13 cellular contexts compared by ENCODE assay signal in the genomic region with DNA sequence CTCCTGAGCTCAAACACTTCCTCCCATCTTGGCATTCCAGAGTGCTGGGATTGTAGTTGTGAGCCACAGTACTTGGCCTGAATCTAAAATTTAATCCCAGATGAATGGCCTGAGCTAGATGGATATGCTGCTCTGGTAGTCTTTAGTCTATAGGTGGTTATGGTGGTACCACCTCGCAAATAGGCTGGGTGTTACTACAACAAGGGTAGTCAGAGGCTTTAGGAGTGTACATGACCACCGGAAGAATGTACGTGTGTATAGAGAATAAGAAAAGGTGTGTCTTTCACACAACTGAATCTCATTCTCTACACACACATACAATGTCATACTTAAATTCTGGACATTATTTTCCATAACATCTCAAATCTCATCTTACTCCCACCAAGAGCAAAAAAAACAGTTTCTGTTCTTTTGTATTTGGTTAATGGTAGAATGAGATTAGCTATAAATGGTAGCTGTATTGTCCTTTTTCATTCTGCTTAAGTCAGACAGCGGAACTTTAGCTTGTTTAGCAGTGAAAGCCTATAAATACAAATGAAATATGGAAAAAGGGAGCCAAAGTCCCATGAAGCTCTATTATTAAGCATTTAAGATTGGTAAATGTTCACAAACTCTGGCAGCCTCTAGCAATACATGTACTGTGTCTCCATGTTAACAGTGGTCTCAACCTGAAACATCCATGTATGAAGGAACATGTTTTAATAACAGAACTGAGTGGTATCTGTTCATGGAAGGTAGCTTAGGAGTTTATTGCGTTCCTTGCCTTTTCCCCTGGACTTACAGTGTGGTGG. TPM values are rescaled to one million over a fixed set of nuclear protein-coding genes. Genes with fewer than 3 reads are reported as not detected.
DNase-seq lines count a peak whose midpoint lies in the region; TF ChIP-seq lines count a peak whose summit lies in the region.
"Had no signal": no experiment of that assay in that cellular context is flagged by ENCODE, and none has a peak within 500 bp of the region (broad histone marks: within the 10 kb centered on the region; RNA-seq: fewer than 3 reads in every experiment).

No MANE protein-coding gene starts in this region.

- H3K27me3 ChIP-seq in breast epithelium, result no peaks in the 10 kb centered on the region
- H3K27me3 ChIP-seq: esophagus muscularis mucosa, SJCRH30, vagina had no signal

- intact Hi-C loops in MCF 10A (cut with micrococcal nuclease) (no loop called here), breast epithelium (cut with DNase I; ENCODE audit: low total_unique reads) (no loop called here)

- in situ Hi-C loops in GM13977 (cut with MboI; ENCODE audit: low pct_unique_long_range_greater_than_20kb, low sequenced_read_pairs, unreplicated experiment), result no loop called here

- H3K27me3 Mint-ChIP-seq in MCF 10A (ENCODE audit: insufficient read depth, unreplicated experiment) (no peaks in the 10 kb centered on the region), glutamatergic neuron (ENCODE audit: unreplicated experiment) (no peaks in the 10 kb centered on the region)
- no peaks in the 10 kb centered on the region for H3K27me3 Mint-ChIP-seq in activated CD4-positive, alpha-beta memory T cell treated with anti-CD3 and anti-CD28 coated beads, Interleukin-2, amount 10 ng/mL, durations not matched to agents 7 days and 5 days

- TF ChIP-seq CTCF in MCF 10A (IDR thresholded peaks at IDR 0.05; ENCODE audit: unreplicated experiment) (no peak), breast epithelium (IDR thresholded peaks at IDR 0.05) (no peak), glutamatergic neuron (IDR thresholded peaks at IDR 0.05; ENCODE audit: partially characterized antibody, unreplicated experiment) (no peak), GM13977 (IDR thresholded peaks at IDR 0.05; ENCODE audit: extremely low read depth, insufficient read depth, missing control alignments) (no peak)

- no peaks in the 10 kb centered on the region for H3K36me3 ChIP-seq in breast epithelium
- peaks cover 5% of the 10 kb centered on the region for H3K36me3 ChIP-seq in urinary bladder (ENCODE audit: insufficient read depth)

- POLR2A ChIA-PET in MCF 10A (lab: Yijun Ruan, JAX), result interaction anchor here (0.6 to 2.2 kb wide), 4 partner anchors 10 to 17 kb away, joined by 3 to 8 read pairs (median 3); a partner anchor contains a TSS
- POLR2A ChIA-PET in activated CD4-positive, alpha-beta memory T cell treated with anti-CD3 and anti-CD28 coated beads, Interleukin-2, amount 10 ng/mL, durations not matched to agents 7 days and 5 days (lab: Charles Lee), result interaction anchor here (12.8 kb wide), 1 partner anchor 11 kb away, joined by 253 read pairs; a partner anchor contains a TSS

- H3K27ac Mint-ChIP-seq in MCF 10A (ENCODE audit: low read depth, unreplicated experiment) (peak overlapping the region; percentile 39), glutamatergic neuron (ENCODE audit: unreplicated experiment) (peak overlapping the region; percentile 31)
- H3K27ac Mint-ChIP-seq in activated CD4-positive, alpha-beta memory T cell treated with anti-CD3 and anti-CD28 coated beads, Interleukin-2, amount 10 ng/mL, durations not matched to agents 7 days and 5 days, result peak overlapping the region; percentile 88

- H3K4me1 ChIP-seq in breast epithelium, result no peaks in the 10 kb centered on the region
- no peaks in the 10 kb centered on the region for H3K4me1 ChIP-seq in urinary bladder (ENCODE audit: insufficient read depth)

- H3K4me3 ChIP-seq in breast epithelium (no peak overlapping the region), urinary bladder (ENCODE audit: low read depth, low read length) (no peak overlapping the region)
- H3K4me3 ChIP-seq: esophagus muscularis mucosa, lung, SJCRH30, vagina had no signal

- no peaks in the 10 kb centered on the region for H3K9me3 ChIP-seq in breast epithelium
- H3K9me3 ChIP-seq: esophagus muscularis mucosa, SJCRH30, vagina had no signal

- no peaks in the 10 kb centered on the region for H3K9me3 Mint-ChIP-seq in MCF 10A (ENCODE audit: unreplicated experiment)
- H3K9me3 Mint-ChIP-seq in activated CD4-positive, alpha-beta memory T cell treated with anti-CD3 and anti-CD28 coated beads, Interleukin-2, amount 10 ng/mL, durations not matched to agents 7 days and 5 days, result no peaks in the 10 kb centered on the region
- H3K9me3 Mint-ChIP-seq in glutamatergic neuron (ENCODE audit: unreplicated experiment), result no peaks in the 10 kb centered on the region

- CTCF ChIA-PET in MCF 10A (lab: Yijun Ruan, JAX), result interaction anchor here (0.9 to 1.3 kb wide), 2 partner anchors 22 to 282 kb away, joined by 3 to 4 read pairs; no protein-coding TSS in a partner anchor
- CTCF ChIA-PET in activated CD4-positive, alpha-beta memory T cell treated with anti-CD3 and anti-CD28 coated beads, Interleukin-2, amount 10 ng/mL, durations not matched to agents 7 days and 5 days (lab: Charles Lee), result interaction anchor here (1.2 to 1.5 kb wide), 3 partner anchors 11 to 22 kb away, joined by 4 to 6 read pairs (median 5); no protein-coding TSS in a partner anchor

- H3K4me1 Mint-ChIP-seq in MCF 10A (ENCODE audit: insufficient read depth, unreplicated experiment), result peaks cover 30% of the 10 kb centered on the region
- peaks cover 93% of the 10 kb centered on the region for H3K4me1 Mint-ChIP-seq in activated CD4-positive, alpha-beta memory T cell treated with anti-CD3 and anti-CD28 coated beads, Interleukin-2, amount 10 ng/mL, durations not matched to agents 7 days and 5 days
- peaks cover 4% of the 10 kb centered on the region for H3K4me1 Mint-ChIP-seq in glutamatergic neuron (ENCODE audit: low read depth, unreplicated experiment)

- no TSS peak for BruUV-seq in MCF 10A (replicated peaks; lab: Mats Ljungman, UMichigan)

- TF ChIP-seq POLR2A in breast epithelium (IDR thresholded peaks at IDR 0.05), result no peak

- H3K4me3 Mint-ChIP-seq in MCF 10A (ENCODE audit: unreplicated experiment), result no peak overlapping the region
- no peak overlapping the region for H3K4me3 Mint-ChIP-seq in activated CD4-positive, alpha-beta memory T cell treated with anti-CD3 and anti-CD28 coated beads, Interleukin-2, amount 10 ng/mL, durations not matched to agents 7 days and 5 days
- no peak overlapping the region for H3K4me3 Mint-ChIP-seq in glutamatergic neuron (ENCODE audit: unreplicated experiment)

- H3K36me3 Mint-ChIP-seq in MCF 10A (ENCODE audit: insufficient read depth, unreplicated experiment) (peaks cover 52% of the 10 kb centered on the region), glutamatergic neuron (ENCODE audit: unreplicated experiment) (no peaks in the 10 kb centered on the region)
- H3K36me3 Mint-ChIP-seq in activated CD4-positive, alpha-beta memory T cell treated with anti-CD3 and anti-CD28 coated beads, Interleukin-2, amount 10 ng/mL, durations not matched to agents 7 days and 5 days (ENCODE audit: low read depth), result peaks cover 88% of the 10 kb centered on the region

- 95% methylated on average over 5 of the region's 5 CpGs for WGBS in urinary bladder

- H3K27ac ChIP-seq in breast epithelium (no peak overlapping the region), urinary bladder (ENCODE audit: low read depth) (peak overlapping the region; percentile 50)
- H3K27ac ChIP-seq: SJCRH30, vagina had no signal

- no peak for DNase-seq in MCF 10A (ENCODE audit: unreplicated experiment)
- no peak for DNase-seq in breast epithelium (ENCODE audit: low spot score in 2 of 2)
- DNase-seq in activated CD4-positive, alpha-beta memory T cell treated with anti-CD3 and anti-CD28 coated beads, Interleukin-2, amount 10 ng/mL, durations not matched to agents 7 days and 5 days, result no peak
- DNase-seq in glutamatergic neuron, result no peak
- no peak for DNase-seq in DMS153 treated with DMSO at 0.1 percent for 48 hours (lab: John Stamatoyannopoulos, UW; ENCODE audit: unreplicated experiment)
- no peak for DNase-seq in GM13977 (ENCODE audit: low spot score)
- DNase-seq in UCSD-AML1 (lab: John Stamatoyannopoulos, UW; ENCODE audit: unreplicated experiment), result no peak
- DNase-seq: NCI-H2081, SJCRH30 had no signal

RNA-seq across cellular contexts. Expression of a gene that starts 16.2 kb away (rescaled TPM):
- total RNA-seq in MCF 10A (2022) (297 and 339 TPM in 2 replicates), breast epithelium (100 to 1,000 TPM; 244 to 285 (median 244) TPM), glutamatergic neuron (ENCODE audit: unreplicated experiment) (293 TPM), urinary bladder (154 TPM)
- total RNA-seq in activated CD4-positive, alpha-beta memory T cell treated with anti-CD3 and anti-CD28 coated beads, Interleukin-2, amount 10 ng/mL, durations not matched to agents 7 days and 5 days, result 100 to 1,000 TPM; 890 to 908 TPM
- 273 TPM for polyA plus RNA-seq in urinary bladder

RNA-seq across cellular contexts. Expression of a gene that starts 40.3 kb away (rescaled TPM):
- total RNA-seq in MCF 10A (2022) (55.4 and 56.4 TPM in 2 replicates), breast epithelium (100 to 1,000 TPM in 2 of 3 donors, 10 to 100 TPM in 1; 84.0 to 126 (median 108) TPM), glutamatergic neuron (ENCODE audit: unreplicated experiment) (32.5 TPM), urinary bladder (58.7 TPM)
- total RNA-seq in activated CD4-positive, alpha-beta memory T cell treated with anti-CD3 and anti-CD28 coated beads, Interleukin-2, amount 10 ng/mL, durations not matched to agents 7 days and 5 days, result 10 to 100 TPM; 76.9 to 83.4 TPM
- polyA plus RNA-seq in urinary bladder, result 102 TPM

Comparison
In these comparisons a context has a peak if more than half of its experiments do, and no peak if none do; other contexts are left out.
1. H3K27ac Mint-ChIP-seq: peak in every context shown above with its lines; median percentile 88 in activated CD4-positive, alpha-beta memory T cell treated with anti-CD3 and anti-CD28 coated beads, Interleukin-2, amount 10 ng/mL, durations not matched to agents 7 days and 5 days; 39 in MCF 10A; 31 in glutamatergic neuron.